ENCODE assay signal across 16 cellular contexts in genomic region chrX:9598344-9598743, GRCh38.
"Had no signal": no experiment of that assay in that cellular context is flagged by ENCODE, and none has a peak within 500 bp of the region (broad histone marks: within the 10 kb centered on the region; RNA-seq: fewer than 3 reads in every experiment).

No MANE protein-coding gene starts in this region.

- H3K4me3 ChIP-seq: left ventricle myocardium inferior, prostate gland, skin epidermis, transverse colon, vagina had no signal

- H3K27ac ChIP-seq: left ventricle myocardium inferior, prostate gland, skin epidermis, transverse colon, vagina had no signal

- DNase-seq: activated CD4-positive, alpha-beta T cell treated with anti-CD3 and anti-CD28 coated beads, Interleukin-2, amount 50 U/mL, for 1 hour; activated CD4-positive, CD25-positive, alpha-beta regulatory T cell treated with anti-CD3 and anti-CD28 coated beads, Interleukin-2, amount 50 U/mL, for 72 hours; activated CD8-positive, alpha-beta memory T cell treated with anti-CD3 and anti-CD28 coated beads, Interleukin-2, amount 50 U/mL, for 4 hours; activated naive CD4-positive, alpha-beta T cell treated with anti-CD3 and anti-CD28 coated beads, Interleukin-2, amount 50 U/mL, for 16 hours; activated T-cell treated with anti-CD3 and anti-CD28 coated beads, Interleukin-2, amount 50 U/mL, for 4 hours; erythroblast; foreskin melanocyte; hypothalamus; left ventricle myocardium inferior; naive B cell; right cardiac atrium; stimulated activated naive CD8-positive, alpha-beta T cell treated with anti-CD3 and anti-CD28 coated beads, Interleukin-15, Interleukin-2, amounts not matched to agents 100 U/mL and 50 U/mL, for 24 hours; transverse colon had no signal

- ATAC-seq: activated T-cell treated with anti-CD3 and anti-CD28 coated beads, Interleukin-2, amount 50 U/mL, for 4 hours; right cardiac atrium; stimulated activated naive CD8-positive, alpha-beta T cell treated with anti-CD3 and anti-CD28 coated beads, Interleukin-15, Interleukin-2, amounts not matched to agents 100 U/mL and 50 U/mL, for 24 hours had no signal

- H3K4me1 ChIP-seq: left ventricle myocardium inferior, prostate gland, transverse colon, vagina had no signal

- H3K9me3 ChIP-seq: left ventricle myocardium inferior, prostate gland, transverse colon, vagina had no signal

- H3K27me3 ChIP-seq: transverse colon, vagina had no signal

- H3K36me3 ChIP-seq: left ventricle myocardium inferior, prostate gland, transverse colon, vagina had no signal
